Comparison of ENCODE assay signal across 1 cellular context in the genomic region with DNA sequence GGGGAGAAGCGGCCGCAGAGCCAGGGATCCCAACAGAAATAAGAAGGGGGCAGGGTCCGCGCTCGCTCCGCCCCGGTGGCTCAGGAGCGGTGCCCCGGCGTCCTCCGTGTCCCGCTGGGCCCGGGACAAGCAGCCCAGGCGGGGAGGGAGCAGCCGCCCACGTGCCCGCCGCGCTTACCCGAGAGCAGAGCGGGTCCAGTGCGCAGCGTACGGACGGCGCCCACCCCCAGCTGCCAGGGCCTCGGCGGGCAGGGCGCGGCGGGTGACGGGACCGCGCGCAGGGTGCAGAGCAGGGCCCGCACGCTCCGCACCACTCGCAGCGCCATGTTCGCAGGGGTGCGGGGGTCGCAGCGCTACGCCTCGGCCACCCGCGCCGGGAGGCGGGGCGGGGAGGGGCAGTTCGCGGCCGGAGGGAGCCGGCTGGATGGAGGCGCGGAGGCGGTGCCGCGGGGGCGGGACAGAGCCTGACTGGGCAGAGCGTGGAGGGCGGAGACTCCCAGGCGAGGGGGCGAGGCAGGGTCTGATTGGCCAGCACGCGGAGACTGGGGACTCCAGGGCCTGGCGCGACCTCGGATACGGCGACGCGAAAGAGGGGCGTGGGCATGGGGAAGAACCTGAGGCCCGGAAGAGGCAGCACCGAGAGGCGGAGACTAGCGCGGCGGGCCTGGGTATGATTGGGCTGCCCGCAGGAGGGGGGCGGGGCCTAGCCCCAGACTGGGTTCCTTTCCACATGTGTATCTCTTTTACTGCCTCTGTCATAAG.
TF ChIP-seq lines count a peak whose summit lies in the region.

A gene (minus strand): TSS at position 443 of the 762 bp plus-strand sequence. CDS start 117 bp downstream, at position 326.

TF ChIP-seq in GM12878, 131 proteins besides CTCF, POLR2A, EP300 and RAD21 (continued from another document):
- TF ChIP-seq EGR1 (IDR thresholded peaks at IDR 0.05; ENCODE audit: borderline replicate concordance in 1 of 2, low read depth in 2 of 2, low read length in 2 of 2) (peak in 1 of 2 experiments; percentile 89; a peak in 2 of 3 replicates), RFX5 (IDR thresholded peaks at IDR 0.05; ENCODE audit: low read depth, low read length) (peak; percentile 70), HDGF (IDR thresholded peaks at IDR 0.05) (peak; percentile 99), BRCA1 (IDR thresholded peaks at IDR 0.05; ENCODE audit: low read depth, low read length) (no peak), DPF2 (IDR thresholded peaks at IDR 0.05) (peak; percentile 80), FOXM1 (IDR thresholded peaks at IDR 0.05; ENCODE audit: low read depth, low read length) (no peak), ZNF217 (IDR thresholded peaks at IDR 0.05) (peak; percentile 46; the same call in 1 of the 2 replicates), CBX3 (IDR thresholded peaks at IDR 0.05; ENCODE audit: borderline replicate concordance, low read depth) (no peak)
- TF ChIP-seq, protein P1, sequence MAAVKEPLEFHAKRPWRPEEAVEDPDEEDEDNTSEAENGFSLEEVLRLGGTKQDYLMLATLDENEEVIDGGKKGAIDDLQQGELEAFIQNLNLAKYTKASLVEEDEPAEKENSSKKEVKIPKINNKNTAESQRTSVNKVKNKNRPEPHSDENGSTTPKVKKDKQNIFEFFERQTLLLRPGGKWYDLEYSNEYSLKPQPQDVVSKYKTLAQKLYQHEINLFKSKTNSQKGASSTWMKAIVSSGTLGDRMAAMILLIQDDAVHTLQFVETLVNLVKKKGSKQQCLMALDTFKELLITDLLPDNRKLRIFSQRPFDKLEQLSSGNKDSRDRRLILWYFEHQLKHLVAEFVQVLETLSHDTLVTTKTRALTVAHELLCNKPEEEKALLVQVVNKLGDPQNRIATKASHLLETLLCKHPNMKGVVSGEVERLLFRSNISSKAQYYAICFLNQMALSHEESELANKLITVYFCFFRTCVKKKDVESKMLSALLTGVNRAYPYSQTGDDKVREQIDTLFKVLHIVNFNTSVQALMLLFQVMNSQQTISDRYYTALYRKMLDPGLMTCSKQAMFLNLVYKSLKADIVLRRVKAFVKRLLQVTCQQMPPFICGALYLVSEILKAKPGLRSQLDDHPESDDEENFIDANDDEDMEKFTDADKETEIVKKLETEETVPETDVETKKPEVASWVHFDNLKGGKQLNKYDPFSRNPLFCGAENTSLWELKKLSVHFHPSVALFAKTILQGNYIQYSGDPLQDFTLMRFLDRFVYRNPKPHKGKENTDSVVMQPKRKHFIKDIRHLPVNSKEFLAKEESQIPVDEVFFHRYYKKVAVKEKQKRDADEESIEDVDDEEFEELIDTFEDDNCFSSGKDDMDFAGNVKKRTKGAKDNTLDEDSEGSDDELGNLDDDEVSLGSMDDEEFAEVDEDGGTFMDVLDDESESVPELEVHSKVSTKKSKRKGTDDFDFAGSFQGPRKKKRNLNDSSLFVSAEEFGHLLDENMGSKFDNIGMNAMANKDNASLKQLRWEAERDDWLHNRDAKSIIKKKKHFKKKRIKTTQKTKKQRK (IDR thresholded peaks at IDR 0.05; ENCODE audit: low read depth, low read length): no peak
- TF ChIP-seq, protein P2, sequence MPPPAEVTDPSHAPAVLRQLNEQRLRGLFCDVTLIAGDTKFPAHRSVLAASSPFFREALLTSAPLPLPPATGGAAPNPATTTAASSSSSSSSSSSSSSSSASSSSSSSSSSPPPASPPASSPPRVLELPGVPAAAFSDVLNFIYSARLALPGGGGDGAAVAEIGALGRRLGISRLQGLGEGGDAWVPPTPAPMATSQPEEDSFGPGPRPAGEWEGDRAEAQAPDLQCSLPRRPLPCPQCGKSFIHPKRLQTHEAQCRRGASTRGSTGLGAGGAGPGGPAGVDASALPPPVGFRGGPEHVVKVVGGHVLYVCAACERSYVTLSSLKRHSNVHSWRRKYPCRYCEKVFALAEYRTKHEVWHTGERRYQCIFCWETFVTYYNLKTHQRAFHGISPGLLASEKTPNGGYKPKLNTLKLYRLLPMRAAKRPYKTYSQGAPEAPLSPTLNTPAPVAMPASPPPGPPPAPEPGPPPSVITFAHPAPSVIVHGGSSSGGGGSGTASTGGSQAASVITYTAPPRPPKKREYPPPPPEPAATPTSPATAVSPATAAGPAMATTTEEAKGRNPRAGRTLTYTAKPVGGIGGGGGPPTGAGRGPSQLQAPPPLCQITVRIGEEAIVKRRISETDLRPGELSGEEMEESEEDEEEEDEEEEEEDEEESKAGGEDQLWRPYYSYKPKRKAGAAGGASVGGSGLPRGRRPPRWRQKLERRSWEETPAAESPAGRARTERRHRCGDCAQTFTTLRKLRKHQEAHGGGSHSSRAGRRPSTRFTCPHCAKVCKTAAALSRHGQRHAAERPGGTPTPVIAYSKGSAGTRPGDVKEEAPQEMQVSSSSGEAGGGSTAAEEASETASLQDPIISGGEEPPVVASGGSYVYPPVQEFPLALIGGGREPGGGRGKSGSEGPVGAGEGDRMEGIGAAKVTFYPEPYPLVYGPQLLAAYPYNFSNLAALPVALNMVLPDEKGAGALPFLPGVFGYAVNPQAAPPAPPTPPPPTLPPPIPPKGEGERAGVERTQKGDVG (CRISPR knock-in tag; IDR thresholded peaks at IDR 0.05): no peak
TF ChIP-seq in GM12878: peak in this region for 27.
